ENCODE assay signal across 9 cellular contexts in genomic region chr3:159964166-159964973, GRCh38. TPM values are rescaled to one million over a fixed set of nuclear protein-coding genes. Genes with fewer than 3 reads are reported as not detected.
DNase-seq lines count a peak whose midpoint lies in the region; ATAC-seq and TF ChIP-seq lines count a peak whose summit lies in the region.
"Had no signal": no experiment of that assay in that cellular context is flagged by ENCODE, and none has a peak within 500 bp of the region (broad histone marks: within the 10 kb centered on the region; RNA-seq: fewer than 3 reads in every experiment).

No MANE protein-coding gene starts in this region.

- H3K36me3 Mint-ChIP-seq in natural killer cell = no peaks in the 10 kb centered on the region
- H3K36me3 Mint-ChIP-seq: activated naive CD4-positive, alpha-beta T cell treated with anti-CD3 and anti-CD28 coated beads, Interleukin-2, amount 50 U/mL, for 24 hours had no signal

- POLR2A ChIA-PET in GM10248 (lab: Yijun Ruan, JAX) = no interaction called here

- peak; percentile 100 for ATAC-seq in GM21423 (IDR thresholded peaks at IDR 0.05; ENCODE audit: unreplicated experiment)
- peak; percentile 100 for ATAC-seq in HG03521 (IDR thresholded peaks at IDR 0.05; ENCODE audit: unreplicated experiment)
- no peak for ATAC-seq in natural killer cell

- H3K4me3 Mint-ChIP-seq in natural killer cell = no peak overlapping the region
- H3K4me3 Mint-ChIP-seq: activated naive CD4-positive, alpha-beta T cell treated with anti-CD3 and anti-CD28 coated beads, Interleukin-2, amount 50 U/mL, for 24 hours had no signal

- TF ChIP-seq CTCF in GM10248 (IDR thresholded peaks at IDR 0.05; ENCODE audit: control extremely low read depth, extremely low read depth, low read depth, missing control alignments) = no peak
- TF ChIP-seq CTCF in natural killer cell (IDR thresholded peaks at IDR 0.05) = no peak

- no peak overlapping the region for H3K4me3 ChIP-seq in HAP-1
- no peak overlapping the region for H3K4me3 ChIP-seq in MG63

- DNase-seq in GM10248 (ENCODE audit: extremely low spot score) (peak; percentile 73), fibroblast of peridontal ligament (ENCODE audit: extremely low read depth) (peak; percentile 80), HAP-1 (ENCODE audit: low spot score in 2 of 2) (no peak), MG63 (no peak), NCI-H1105 (lab: John Stamatoyannopoulos, UW) (no peak), natural killer cell (no peak)

- CTCF ChIA-PET in GM10248 (lab: Yijun Ruan, JAX) = no interaction called here

- H3K27me3 ChIP-seq in HAP-1 (ENCODE audit: low read depth) (no peaks in the 10 kb centered on the region), MG63 (no peaks in the 10 kb centered on the region)

- H3K9me3 ChIP-seq in HAP-1 (no peaks in the 10 kb centered on the region), MG63 (no peaks in the 10 kb centered on the region)

- H3K27me3 Mint-ChIP-seq in natural killer cell (ENCODE audit: low read depth in 2 of 2) = peaks cover 8 to 10% of the 10 kb centered on the region in 2 donors

- no peaks in the 10 kb centered on the region for H3K4me1 ChIP-seq in HAP-1

- H3K36me3 ChIP-seq in HAP-1 (replicated peaks) = no peaks in the 10 kb centered on the region
- H3K36me3 ChIP-seq in MG63 = no peaks in the 10 kb centered on the region

- intact Hi-C loops in natural killer cell (cut with micrococcal nuclease) = no loop called here

- no peaks in the 10 kb centered on the region for H3K9me3 Mint-ChIP-seq in natural killer cell
- H3K9me3 Mint-ChIP-seq: activated naive CD4-positive, alpha-beta T cell treated with anti-CD3 and anti-CD28 coated beads, Interleukin-2, amount 50 U/mL, for 24 hours had no signal

- H3K27ac Mint-ChIP-seq in natural killer cell = no peak overlapping the region
- H3K27ac Mint-ChIP-seq: activated naive CD4-positive, alpha-beta T cell treated with anti-CD3 and anti-CD28 coated beads, Interleukin-2, amount 50 U/mL, for 24 hours had no signal

- no peaks in the 10 kb centered on the region for H3K4me1 Mint-ChIP-seq in natural killer cell
- H3K4me1 Mint-ChIP-seq: activated naive CD4-positive, alpha-beta T cell treated with anti-CD3 and anti-CD28 coated beads, Interleukin-2, amount 50 U/mL, for 24 hours had no signal

- in situ Hi-C loops in HAP-1 (cut with MboI; ENCODE audit: low sequenced_read_pairs) = no loop called here

RNA-seq across cellular contexts. Expression of gene IL12A, which starts 24.3 kb away (rescaled TPM):
- total RNA-seq in MG63 (2014; rRNA removed; shearing (Covaris generic); ENCODE audit: low replicate concordance) = 3.2 and 16.2 TPM in 2 replicates
- 1 to 10 TPM; 1.2 to 3.3 (median 2.4) TPM for total RNA-seq in natural killer cell

Comparison
In these comparisons a context has a peak if more than half of its experiments do, and no peak if none do; other contexts are left out.
1. DNase-seq: peak in GM10248 (single experiment) and fibroblast of peridontal ligament (single experiment); none in HAP-1 (0 of 2), MG63 (single experiment), NCI-H1105 (single experiment) and natural killer cell (single experiment).
2. ATAC-seq: peak in GM21423 (single experiment) and HG03521 (single experiment); none in natural killer cell (0 of 3).